Comparison of ENCODE assay signal across 8 cellular contexts in genomic region chr19:23758187-23759074, GRCh38. TPM values are rescaled to one million over a fixed set of nuclear protein-coding genes. Genes with fewer than 3 reads are reported as not detected.
A peak's percentile ranks its signal among the peaks of the same experiment; 100 is the strongest.
DNase-seq lines count a peak whose midpoint lies in the region; ATAC-seq and TF ChIP-seq lines count a peak whose summit lies in the region.

Gene ZNF681 (minus strand): TSS chr19:23758891. CDS start chr19:23758749, 142 bp downstream.

- H4K8ac ChIP-seq in neuronal stem cell (ENCODE audit: low read depth, low read length): no peak within 1 kb of the TSS

- CTCF ChIA-PET in CD4-positive, alpha-beta memory T cell (lab: Charles Lee; ENCODE audit: partially characterized antibody): interaction anchor here (1.0 to 2.5 kb wide), 8 partner anchors 9 to 364 kb away, joined by 3 to 11 read pairs (median 6); partner anchors contain the start of gene ZNF91
- CTCF ChIA-PET in PC-9 (lab: Charles Lee): no interaction called here

- H3K23ac ChIP-seq in neuronal stem cell (ENCODE audit: low read depth, low read length, poor library complexity): peak within 1 kb of the TSS; percentile 68

- peak within 1 kb of the TSS; percentile 79 for H3K9ac ChIP-seq in neuronal stem cell (ENCODE audit: low read depth, low read length, poor library complexity)

- no peak within 1 kb of the TSS for H4K91ac ChIP-seq in neuronal stem cell (ENCODE audit: low read depth, low read length, poor library complexity)

- H3K4ac ChIP-seq in neuronal stem cell (ENCODE audit: low read length): no peak within 1 kb of the TSS

- H3K36me3 Mint-ChIP-seq in CD4-positive, alpha-beta memory T cell: peaks cover 11 to 21% of the 10 kb centered on the region in 2 donors

- H3K4me2 ChIP-seq in PC-9 (peak within 1 kb of the TSS; percentile 74), neuronal stem cell (ENCODE audit: insufficient read depth, low read length, poor library complexity, severe bottlenecking) (peak within 1 kb of the TSS; percentile 58)

- peaks cover 17 to 47% (median 28%) of the 10 kb centered on the region in 4 donors for H3K4me1 Mint-ChIP-seq in CD4-positive, alpha-beta memory T cell

- peaks cover 3% of the 10 kb centered on the region for H3K79me1 ChIP-seq in neuronal stem cell (ENCODE audit: low read depth, low read length)

- H3K36me3 ChIP-seq in CD4-positive, alpha-beta memory T cell (ENCODE audit: insufficient read depth, low read length): no peaks in the 10 kb centered on the region
- H3K36me3 ChIP-seq in PC-9 (ENCODE audit: low read depth) (peaks cover 20% of the 10 kb centered on the region), neuronal stem cell (replicated peaks in 1 of 2; ENCODE audit: control insufficient read depth in 2 of 2, insufficient read depth in 2 of 2, low read length in 2 of 2) (peaks cover 2 to 34% of the 10 kb centered on the region in 2 donors)

- DNase-seq in CD4-positive, alpha-beta memory T cell: peak; percentile 86 to 95 (median 90)
- DNase-seq in PC-9 (peak; percentile 86), foreskin keratinocyte (peak; percentile 73 to 89), neuronal stem cell (ENCODE audit: low spot score) (peak; percentile 74), stromal cell of bone marrow (ENCODE audit: low read depth) (peak; percentile 83)
- DNase-seq in activated effector memory CD4-positive, alpha-beta T cell treated with Interleukin-2 at 50 U/mL for 16 hours: peak; percentile 76

- no peaks in the 10 kb centered on the region for H3K27me3 ChIP-seq in CD4-positive, alpha-beta memory T cell (ENCODE audit: insufficient read depth, low read length)
- no peaks in the 10 kb centered on the region for H3K27me3 ChIP-seq in PC-9 (ENCODE audit: insufficient read depth, low read depth)
- H3K27me3 ChIP-seq in foreskin keratinocyte: no peaks in the 10 kb centered on the region
- H3K27me3 ChIP-seq in neuronal stem cell (ENCODE audit: control insufficient read depth in 3 of 3, insufficient read depth in 3 of 3, low read depth in 1 of 3, low read length in 3 of 3): no peaks in the 10 kb centered on the region

- H3K9me3 ChIP-seq in CD4-positive, alpha-beta memory T cell (ENCODE audit: control insufficient read depth in 1 of 2, low read length in 2 of 2): no peaks in the 10 kb centered on the region
- H3K9me3 ChIP-seq in PC-9 (ENCODE audit: insufficient read depth, low read depth) (peaks cover 33% of the 10 kb centered on the region; the same call in 1 of the 2 replicates), neuronal stem cell (replicated peaks in 1 of 2; ENCODE audit: control insufficient read depth in 2 of 2, insufficient read depth in 1 of 2, low read depth in 1 of 2, low read length in 2 of 2) (peaks cover 5 to 40% of the 10 kb centered on the region in 2 donors)

- H2BK12ac ChIP-seq in neuronal stem cell (ENCODE audit: low read length): no peak within 1 kb of the TSS

- H4K20me1 ChIP-seq in PC-9 (ENCODE audit: insufficient read depth): no peaks in the 10 kb centered on the region

- POLR2A ChIA-PET in CD4-positive, alpha-beta memory T cell (lab: Charles Lee; ENCODE audit: partially characterized antibody): interaction anchor here (0.7 to 3.5 kb wide), 14 partner anchors 9 to 1706 kb away, joined by 3 to 42 read pairs (median 10); partner anchors contain the start of genes ZNF254, ZNF257, ZNF675 and ZNF724
- POLR2A ChIA-PET in PC-9 (lab: Charles Lee; ENCODE audit: unreplicated experiment): interaction anchor here (0.6 to 0.9 kb wide), 6 partner anchors 46 to 283 kb away, joined by 3 to 4 read pairs (median 3); no protein-coding TSS in a partner anchor

- H3F3A ChIP-seq in PC-9 (ENCODE audit: insufficient read depth, low read depth): peaks cover 14% of the 10 kb centered on the region; the same call in 1 of the 2 replicates

- H3K9me3 Mint-ChIP-seq in CD4-positive, alpha-beta memory T cell: peaks cover 0 to 6% (median 0%) of the 10 kb centered on the region in 8 donors

- H3K27ac Mint-ChIP-seq in CD4-positive, alpha-beta memory T cell: peak within 1 kb of the TSS; percentile 95 to 99 (median 98)

- no peak; the same call in 1 of the 2 replicates for TF ChIP-seq CTCF in PC-9 (conservative IDR thresholded peaks at IDR 0.05)
- TF ChIP-seq CTCF in foreskin keratinocyte (conservative IDR thresholded peaks at IDR 0.05): peak; percentile 20

- H2BK120ac ChIP-seq in neuronal stem cell (ENCODE audit: low read depth, low read length): no peak within 1 kb of the TSS

- H2BK15ac ChIP-seq in neuronal stem cell (ENCODE audit: low read length): no peak within 1 kb of the TSS

- H2BK5ac ChIP-seq in neuronal stem cell (ENCODE audit: low read length): peak within 1 kb of the TSS; percentile 66

- H3K27me3 Mint-ChIP-seq in CD4-positive, alpha-beta memory T cell: no peaks in the 10 kb centered on the region

- TSS peak; percentile 73 for BruUV-seq in PC-9 (replicated peaks; lab: Mats Ljungman, UMichigan)

- H3K4me1 ChIP-seq in CD4-positive, alpha-beta memory T cell (ENCODE audit: insufficient read depth, low read length): peaks cover 17% of the 10 kb centered on the region
- peaks cover 9% of the 10 kb centered on the region; the same call in 1 of the 2 replicates for H3K4me1 ChIP-seq in PC-9 (replicated peaks; ENCODE audit: insufficient read depth)
- peaks cover 7% of the 10 kb centered on the region for H3K4me1 ChIP-seq in foreskin keratinocyte
- no peaks in the 10 kb centered on the region for H3K4me1 ChIP-seq in neuronal stem cell (ENCODE audit: control insufficient read depth in 2 of 2, insufficient read depth in 1 of 2, low read depth in 1 of 2, low read length in 2 of 2)

- no peak within 1 kb of the TSS for H2AK5ac ChIP-seq in neuronal stem cell (ENCODE audit: low read depth, low read length)

- H3K14ac ChIP-seq in neuronal stem cell (ENCODE audit: low read length): no peak within 1 kb of the TSS

- H3K9me2 ChIP-seq in PC-9 (ENCODE audit: insufficient read depth): no peaks in the 10 kb centered on the region

- peak within 1 kb of the TSS; percentile 94 to 98 (median 96) for H3K4me3 Mint-ChIP-seq in CD4-positive, alpha-beta memory T cell

- peak within 1 kb of the TSS; percentile 80 to 98 for H3K4me3 ChIP-seq in CD4-positive, alpha-beta memory T cell (ENCODE audit: low read length in 2 of 2)
- H3K4me3 ChIP-seq in PC-9 (peak within 1 kb of the TSS; percentile 70), neuronal stem cell (ENCODE audit: low read length in 2 of 2) (peak within 1 kb of the TSS; percentile 92 to 94)

- peak within 1 kb of the TSS; percentile 94 for H2AFZ ChIP-seq in PC-9
- peak within 1 kb of the TSS; percentile 98 for H2AFZ ChIP-seq in neuronal stem cell (ENCODE audit: low read length)

- H3K27ac ChIP-seq in CD4-positive, alpha-beta memory T cell (ENCODE audit: low read depth, low read length): peak within 1 kb of the TSS; percentile 93
- H3K27ac ChIP-seq in PC-9 (peak within 1 kb of the TSS; percentile 43), foreskin keratinocyte (peak within 1 kb of the TSS; percentile 82), neuronal stem cell (replicated peaks; ENCODE audit: low read length) (peak within 1 kb of the TSS; percentile 89)

- H3K18ac ChIP-seq in neuronal stem cell (ENCODE audit: low read length): peak within 1 kb of the TSS; percentile 84

- peak; percentile 84 for ATAC-seq in GM19351 (IDR thresholded peaks at IDR 0.05; ENCODE audit: unreplicated experiment)
- ATAC-seq in HG03558 (IDR thresholded peaks at IDR 0.05; ENCODE audit: extremely low read depth, unreplicated experiment): peak; percentile 80
- ATAC-seq in foreskin keratinocyte: peak; percentile 89

- WGBS in neuronal stem cell (ENCODE audit: extremely low coverage in 2 of 2, insufficient read length in 2 of 2, insufficient replicate concordance in 1 of 2), 2 donors: no CpG with 5 or more reads among the region's 44 CpGs

- H3K79me2 ChIP-seq in PC-9 (ENCODE audit: low read depth): peaks cover 4% of the 10 kb centered on the region; the same call in 1 of the 2 replicates

- intact Hi-C loops in CD4-positive, alpha-beta memory T cell (cut with micrococcal nuclease): loop anchor here (1.0 to 2.0 kb wide), 4 partner anchors 71 to 364 kb away; partner anchors contain the start of genes ZNF675, ZNF726 and ZNF91
- intact Hi-C loops in PC-9 (cut with micrococcal nuclease; ENCODE audit: unreplicated experiment): no loop called here

RNA-seq across cellular contexts. Expression of gene ZNF681, which starts in this region (rescaled TPM):
- total RNA-seq in CD4-positive, alpha-beta memory T cell: 1 to 10 TPM; 8.0 to 8.3 TPM
- polyA plus RNA-seq in CD4-positive, alpha-beta memory T cell: 1 to 10 TPM; 1.1 to 2.2 TPM
- total RNA-seq in PC-9 (2021) (1.9 and 2.4 TPM in 2 replicates), foreskin keratinocyte (1.4 and 1.7 TPM in 2 replicates)
- polyA plus RNA-seq in foreskin keratinocyte: 0.34 and 0.42 TPM in 2 replicates
- polyA plus RNA-seq in neuronal stem cell (2013, experiment 1 of 2): 4.2 TPM
- 4.7 TPM for polyA plus RNA-seq in neuronal stem cell (2013, experiment 2 of 2)

Comparison
In these comparisons a context has a peak if more than half of its experiments do, and no peak if none do; other contexts are left out.
1. Peak in every context shown above with its lines: DNase-seq, ATAC-seq, H3K4me3 ChIP-seq and H3K27ac ChIP-seq.
2. H3K27ac ChIP-seq: peak in every context shown above with its lines; median percentile 93 in CD4-positive, alpha-beta memory T cell; 89 in neuronal stem cell; 82 in foreskin keratinocyte; 43 in PC-9.